20 cellular contexts compared by ENCODE assay signal in the genomic region with DNA sequence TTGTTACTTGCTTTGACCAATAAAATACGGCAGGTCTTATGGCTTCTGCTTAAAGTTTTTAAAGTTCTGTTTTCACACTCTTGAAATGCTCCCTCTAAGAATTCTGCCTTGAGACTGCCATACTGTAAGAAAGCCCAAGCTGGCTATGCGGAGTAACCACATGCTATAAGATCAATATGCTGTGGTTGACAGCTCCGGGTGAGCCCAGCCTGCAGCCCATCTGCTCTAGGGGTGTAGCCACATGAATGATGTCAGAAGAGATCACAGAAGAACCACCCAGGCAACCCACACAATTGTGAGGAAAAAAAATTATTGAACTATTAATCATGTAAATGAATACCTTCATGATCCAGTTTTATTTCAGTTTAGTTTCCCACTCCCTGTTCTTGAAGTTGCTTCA. TPM values are rescaled to one million over a fixed set of nuclear protein-coding genes. Genes with fewer than 3 reads are reported as not detected.
DNase-seq lines count a peak whose midpoint lies in the region; ATAC-seq, FAIRE-seq and TF ChIP-seq lines count a peak whose summit lies in the region.
"Had no signal": no experiment of that assay in that cellular context is flagged by ENCODE, and none has a peak within 500 bp of the region (broad histone marks: within the 10 kb centered on the region; RNA-seq: fewer than 3 reads in every experiment).

No MANE protein-coding gene starts in this region.

- H4K20me1 ChIP-seq in HCT116 (ENCODE audit: insufficient read depth), result no peaks in the 10 kb centered on the region

- no peak for TF ChIP-seq CTCF in HCT116 (IDR thresholded peaks at IDR 0.05 in 2 of 3, conservative IDR thresholded peaks at IDR 0.05 in 1 of 3; ENCODE audit: borderline replicate concordance in 1 of 3, insufficient read depth in 1 of 3, low read depth in 2 of 3, low read length in 2 of 3)
- TF ChIP-seq CTCF in D721Med (IDR thresholded peaks at IDR 0.05; ENCODE audit: insufficient read depth, missing control alignments), result no peak

- no peak for TF ChIP-seq RAD21 in HCT116 (IDR thresholded peaks at IDR 0.05; ENCODE audit: low read depth)

- no peak overlapping the region for H3K27ac ChIP-seq in HCT116 (ENCODE audit: low read depth, low read length)
- H3K27ac ChIP-seq: esophagus muscularis mucosa, SJSA1 had no signal

- no peak overlapping the region for H2AFZ ChIP-seq in HCT116 (ENCODE audit: low read depth, low read length, poor library complexity, severe bottlenecking)

- H3K79me2 ChIP-seq in HCT116 (ENCODE audit: insufficient read depth, low read length), result no peaks in the 10 kb centered on the region

- POLR2A ChIA-PET in HCT116 (lab: Charles Lee), result no interaction called here

- no peaks in the 10 kb centered on the region for H3K9me2 ChIP-seq in HCT116 (ENCODE audit: insufficient read depth)

- no peaks in the 10 kb centered on the region for H3K36me3 ChIP-seq in HCT116 (ENCODE audit: control insufficient read depth in 1 of 2, insufficient read depth in 2 of 2, low read length in 2 of 2)
- H3K36me3 ChIP-seq: esophagus muscularis mucosa, SJSA1 had no signal

- H3K4me3 ChIP-seq in HCT116 (replicated peaks in 1 of 2; ENCODE audit: low read depth in 1 of 2, low read length in 2 of 2), result no peak overlapping the region
- H3K4me3 ChIP-seq: esophagus muscularis mucosa, SJSA1 had no signal

- no peak for DNase-seq in HCT116 (ENCODE audit: low read depth, low spot score)
- peak; percentile 64 for DNase-seq in OCI-M1 (lab: John Stamatoyannopoulos, UW)
- peak; percentile 17 for DNase-seq in non-pigmented ciliary epithelial cell (ENCODE audit: low read depth)
- DNase-seq in activated CD4-positive, alpha-beta T cell treated with anti-CD3 and anti-CD28 coated beads, Interleukin-2, amount 50 U/mL, for 48 hours, result no peak
- DNase-seq in D721Med (ENCODE audit: insufficient read length, low spot score), result no peak
- DNase-seq in NCI-H748 treated with DMSO at 0.1 percent for 48 hours (lab: John Stamatoyannopoulos, UW), result no peak
- DNase-seq: activated B cell treated with CpG ODN at 0.5 μM for 24 hours; activated CD4-positive, alpha-beta memory T cell treated with anti-CD3 and anti-CD28 coated beads for 36 hours; activated gamma-delta T cell; amniotic stem cell; CD8-positive, alpha-beta T cell; left colon; NCI-H1436; NCI-H774; stimulated activated CD4-positive, alpha-beta T cell treated with anti-CD3 and anti-CD28 coated beads, Interleukin-2, amount 100 ng/mL, for 24 hours; stimulated activated naive CD4-positive, alpha-beta T cell had no signal

- no TSS peak for BruUV-seq in HCT116 (replicated peaks; lab: Mats Ljungman, UMichigan)

- CTCF ChIA-PET in HCT116 (lab: Charles Lee), result no interaction called here

- H3K27me3 ChIP-seq in HCT116 (ENCODE audit: insufficient read depth, low read length), result no peaks in the 10 kb centered on the region
- H3K27me3 ChIP-seq: esophagus muscularis mucosa, SJSA1 had no signal

- H3K9me3 ChIP-seq in HCT116 (ENCODE audit: control insufficient read depth in 1 of 2, insufficient read depth in 1 of 2, low read depth in 1 of 2, low read length in 2 of 2), result no peaks in the 10 kb centered on the region
- H3K9me3 ChIP-seq: esophagus muscularis mucosa, SJSA1 had no signal

- no peak for FAIRE-seq in D721Med (lab: Jason Lieb, UNC)
- FAIRE-seq: RCC 7860 had no signal

- H3K4me2 ChIP-seq in HCT116 (ENCODE audit: low read length), result 0 out of 2 replicates have a peak overlapping the region, but pooled peaks have one; percentile 2

- RAD21 ChIA-PET in HCT116 (lab: Charles Lee; ENCODE audit: low non-redundant PET in 1 of 2, low total read pairs in 2 of 2, uncharacterized antibody in 2 of 2, unreplicated experiment in 2 of 2), result no interaction called here

- intact Hi-C loops in HCT116 (cut with micrococcal nuclease), result no loop called here

- H3K9ac ChIP-seq in HCT116 (ENCODE audit: low read length), result no peak overlapping the region

- peaks cover 10 to 27% of the 10 kb centered on the region in 2 experiments; a peak in 3 of 4 replicates for H3K4me1 ChIP-seq in HCT116 (ENCODE audit: control insufficient read depth in 1 of 2, insufficient read depth in 2 of 2, low read length in 2 of 2)

- ATAC-seq in HCT116 (no peak), esophagus mucosa (peak; percentile 56)
- ATAC-seq: CD8-positive, alpha-beta T cell had no signal

- no peak for TF ChIP-seq POLR2A in HCT116 (IDR thresholded peaks at IDR 0.05; ENCODE audit: borderline replicate concordance, extremely low read depth, insufficient read depth, insufficient read length)

TF ChIP-seq in HCT116, 20 proteins besides CTCF, POLR2A, EP300 and RAD21:
- TF ChIP-seq SP1 (IDR thresholded peaks at IDR 0.05; ENCODE audit: low read depth), result no peak
- TF ChIP-seq CBX3 (IDR thresholded peaks at IDR 0.05; ENCODE audit: low read depth), result no peak
- TF ChIP-seq, protein P1, sequence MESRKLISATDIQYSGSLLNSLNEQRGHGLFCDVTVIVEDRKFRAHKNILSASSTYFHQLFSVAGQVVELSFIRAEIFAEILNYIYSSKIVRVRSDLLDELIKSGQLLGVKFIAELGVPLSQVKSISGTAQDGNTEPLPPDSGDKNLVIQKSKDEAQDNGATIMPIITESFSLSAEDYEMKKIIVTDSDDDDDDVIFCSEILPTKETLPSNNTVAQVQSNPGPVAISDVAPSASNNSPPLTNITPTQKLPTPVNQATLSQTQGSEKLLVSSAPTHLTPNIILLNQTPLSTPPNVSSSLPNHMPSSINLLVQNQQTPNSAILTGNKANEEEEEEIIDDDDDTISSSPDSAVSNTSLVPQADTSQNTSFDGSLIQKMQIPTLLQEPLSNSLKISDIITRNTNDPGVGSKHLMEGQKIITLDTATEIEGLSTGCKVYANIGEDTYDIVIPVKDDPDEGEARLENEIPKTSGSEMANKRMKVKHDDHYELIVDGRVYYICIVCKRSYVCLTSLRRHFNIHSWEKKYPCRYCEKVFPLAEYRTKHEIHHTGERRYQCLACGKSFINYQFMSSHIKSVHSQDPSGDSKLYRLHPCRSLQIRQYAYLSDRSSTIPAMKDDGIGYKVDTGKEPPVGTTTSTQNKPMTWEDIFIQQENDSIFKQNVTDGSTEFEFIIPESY (IDR thresholded peaks at IDR 0.05; ENCODE audit: extremely low read depth, insufficient replicate concordance, low read length), result no peak
- no peak for TF ChIP-seq YY1 (IDR thresholded peaks at IDR 0.05; ENCODE audit: extremely low read depth, insufficient replicate concordance, low read depth, low read length)
- TF ChIP-seq EZH2phosphoT487 (IDR thresholded peaks at IDR 0.05; ENCODE audit: borderline replicate concordance), result no peak
- TF ChIP-seq ZNF274 (IDR thresholded peaks at IDR 0.05; ENCODE audit: low read depth, low read length), result no peak
- no peak for TF ChIP-seq SRF (IDR thresholded peaks at IDR 0.05; ENCODE audit: low read depth)
- TF ChIP-seq FOSL1 (IDR thresholded peaks at IDR 0.05; ENCODE audit: low read depth), result no peak
- TF ChIP-seq EGR1 (IDR thresholded peaks at IDR 0.05; ENCODE audit: low read depth), result no peak
- TF ChIP-seq TCF7L2 (IDR thresholded peaks at IDR 0.05; ENCODE audit: borderline replicate concordance, extremely low read depth, insufficient read depth, insufficient read length), result no peak
- TF ChIP-seq, protein P2, sequence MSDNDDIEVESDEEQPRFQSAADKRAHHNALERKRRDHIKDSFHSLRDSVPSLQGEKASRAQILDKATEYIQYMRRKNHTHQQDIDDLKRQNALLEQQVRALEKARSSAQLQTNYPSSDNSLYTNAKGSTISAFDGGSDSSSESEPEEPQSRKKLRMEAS (IDR thresholded peaks at IDR 0.05), result no peak

RNA-seq across cellular contexts. Expression of a gene that starts 26.1 kb away (rescaled TPM):
- 5.2 TPM for total RNA-seq in HCT116 (2021; ENCODE audit: unreplicated experiment)
- polyA plus RNA-seq in HCT116 (2012), result 1.4 and 1.5 TPM in 2 replicates
- 28.5 TPM for total RNA-seq in esophagus mucosa
- total RNA-seq: activated B cell treated with CpG ODN at 0.5 μM for 24 hours had no signal

Comparison
In these comparisons a context has a peak if more than half of its experiments do, and no peak if none do; other contexts are left out.
1. DNase-seq: peak in OCI-M1 (single experiment) and non-pigmented ciliary epithelial cell (single experiment); none in HCT116 (single experiment), activated CD4-positive, alpha-beta T cell treated with anti-CD3 and anti-CD28 coated beads, Interleukin-2, amount 50 U/mL, for 48 hours (0 of 2), D721Med (single experiment) and NCI-H748 treated with DMSO at 0.1 percent for 48 hours (single experiment).